In genomic region chr6:16318953-16319720, GRCh38 we compare ENCODE assay signal across 9 cellular contexts.
DNase-seq lines count a peak whose midpoint lies in the region; ATAC-seq, FAIRE-seq and TF ChIP-seq lines count a peak whose summit lies in the region.
"Had no signal": no experiment of that assay in that cellular context is flagged by ENCODE, and none has a peak within 500 bp of the region (broad histone marks: within the 10 kb centered on the region; RNA-seq: fewer than 3 reads in every experiment).

No MANE protein-coding gene starts in this region.

- FAIRE-seq in GM12891 (lab: Jason Lieb, UNC) (peak; percentile 45), endothelial cell of umbilical vein (lab: Jason Lieb, UNC) (peak; percentile 54), RCC 7860 (lab: Jason Lieb, UNC) (no peak)
- FAIRE-seq: TTC549 had no signal

- intact Hi-C loops in endothelial cell of umbilical vein (cut with micrococcal nuclease), result no loop called here
- intact Hi-C loops in ovary (cut with DNase I), result no loop called here

- no peak for ATAC-seq in RWPE2 (ENCODE audit: low read depth)

- no peak overlapping the region for H3K4me3 ChIP-seq in RWPE2 (ENCODE audit: severe bottlenecking)
- no peak overlapping the region for H3K4me3 ChIP-seq in endothelial cell of umbilical vein (replicated peaks in 1 of 3; ENCODE audit: insufficient read depth in 1 of 3, low read depth in 1 of 3, low read length in 3 of 3)
- no peak overlapping the region for H3K4me3 ChIP-seq in skeletal muscle tissue (ENCODE audit: low read length in 3 of 3)
- H3K4me3 ChIP-seq in ovary, result no peak overlapping the region

- no peaks in the 10 kb centered on the region for H3K36me3 ChIP-seq in RWPE2 (ENCODE audit: low read depth)
- no peaks in the 10 kb centered on the region for H3K36me3 ChIP-seq in endothelial cell of umbilical vein (ENCODE audit: control insufficient read depth in 2 of 2, extremely low read depth in 1 of 2, insufficient read depth in 2 of 2, low read length in 2 of 2)
- no peaks in the 10 kb centered on the region for H3K36me3 ChIP-seq in skeletal muscle tissue (ENCODE audit: control insufficient read depth in 3 of 3, insufficient read depth in 3 of 3, low read length in 3 of 3)
- H3K36me3 ChIP-seq in ovary, result no peaks in the 10 kb centered on the region

- H2AFZ ChIP-seq in endothelial cell of umbilical vein (ENCODE audit: low read depth, low read length), result no peak overlapping the region

- TF ChIP-seq POLR2A in GM12891 (IDR thresholded peaks at IDR 0.05; ENCODE audit: low read depth, low read length) (no peak), endothelial cell of umbilical vein (IDR thresholded peaks at IDR 0.05; ENCODE audit: low read depth, low read length) (no peak), ovary (IDR thresholded peaks at IDR 0.05) (no peak)

- CTCF ChIA-PET in endothelial cell of umbilical vein (lab: Charles Lee), result interaction anchor here (0.6 to 4.9 kb wide), 8 partner anchors 10 to 767 kb away, joined by 3 to 36 read pairs (median 4); no protein-coding TSS in a partner anchor

- H3K4me1 ChIP-seq in RWPE2 (ENCODE audit: insufficient read depth, poor library complexity, severe bottlenecking) (peaks cover 25% of the 10 kb centered on the region), endothelial cell of umbilical vein (ENCODE audit: control insufficient read depth, extremely low read depth, insufficient read depth, low read length) (peaks cover 15% of the 10 kb centered on the region), skeletal muscle tissue (ENCODE audit: control insufficient read depth in 3 of 3, insufficient read depth in 3 of 3, low read length in 3 of 3) (peaks cover 48 to 69% (median 63%) of the 10 kb centered on the region in 3 donors), ovary (ENCODE audit: insufficient read depth) (peaks cover 3% of the 10 kb centered on the region)

- H3K27ac ChIP-seq in RWPE2 (ENCODE audit: poor library complexity, severe bottlenecking) (peak overlapping the region; percentile 12), endothelial cell of umbilical vein (ENCODE audit: insufficient read depth, low read depth, low read length) (peak overlapping the region; percentile 87), skeletal muscle tissue (ENCODE audit: low read depth, low read length) (peak overlapping the region; percentile 99), ovary (no peak overlapping the region)

- no peaks in the 10 kb centered on the region for H3K79me2 ChIP-seq in endothelial cell of umbilical vein (ENCODE audit: control insufficient read depth, insufficient read depth, low read length)

- BruUV-seq in endothelial cell of umbilical vein (replicated peaks; lab: Mats Ljungman, UMichigan), result no TSS peak

- no peak for DNase-seq in GM12891 (ENCODE audit: insufficient read length, low spot score)
- no peak for DNase-seq in RWPE2 (ENCODE audit: low spot score)
- DNase-seq in endothelial cell of umbilical vein (ENCODE audit: low read depth, low spot score), result no peak
- DNase-seq in ovary, result no peak
- DNase-seq in NCI-H1048 (lab: John Stamatoyannopoulos, UW), result no peak
- no peak for DNase-seq in RCC 7860 (ENCODE audit: low spot score)
- DNase-seq in GM10266 (ENCODE audit: extremely low spot score), result no peak

- dilution Hi-C loops in endothelial cell of umbilical vein (cut with MboI; ENCODE audit: extremely low pct_ligation_motif_present, low sequenced_read_pairs), result no loop called here

- POLR2A ChIA-PET in endothelial cell of umbilical vein (lab: Charles Lee), result no interaction called here

- TF ChIP-seq CTCF in RWPE2 (IDR thresholded peaks at IDR 0.05; ENCODE audit: poor library complexity, severe bottlenecking) (no peak), endothelial cell of umbilical vein (IDR thresholded peaks at IDR 0.05; ENCODE audit: extremely low read depth in 1 of 2, insufficient read depth in 1 of 2, low read depth in 1 of 2, low read length in 2 of 2) (no peak), ovary (IDR thresholded peaks at IDR 0.05) (no peak), GM10266 (IDR thresholded peaks at IDR 0.05; ENCODE audit: control insufficient read depth, insufficient read depth, low read depth, missing control alignments) (no peak)

- H3K9me3 ChIP-seq in RWPE2 (ENCODE audit: severe bottlenecking), result no peaks in the 10 kb centered on the region
- no peaks in the 10 kb centered on the region for H3K9me3 ChIP-seq in endothelial cell of umbilical vein (replicated peaks; ENCODE audit: control insufficient read depth, insufficient read depth, low read length)
- no peaks in the 10 kb centered on the region for H3K9me3 ChIP-seq in skeletal muscle tissue (ENCODE audit: control insufficient read depth in 3 of 3, low read length in 3 of 3)
- H3K9me3 ChIP-seq in ovary, result no peaks in the 10 kb centered on the region

- H3K9me1 ChIP-seq in endothelial cell of umbilical vein (replicated peaks; ENCODE audit: control insufficient read depth, extremely low read depth, insufficient read depth, low read length), result no peaks in the 10 kb centered on the region

- H4K20me1 ChIP-seq in endothelial cell of umbilical vein (replicated peaks; ENCODE audit: control insufficient read depth, extremely low read depth, insufficient read depth, low read length), result no peaks in the 10 kb centered on the region

- no peak for TF ChIP-seq EP300 in ovary (IDR thresholded peaks at IDR 0.05)

- peak overlapping the region; percentile 71 for H3K4me2 ChIP-seq in endothelial cell of umbilical vein (ENCODE audit: insufficient read depth, low read length)

- 96 to 98% (median 97%) methylated on average over 8 of the region's 8 CpGs for WGBS in ovary, 3 donors

- peak overlapping the region; percentile 80 for H3K9ac ChIP-seq in endothelial cell of umbilical vein (replicated peaks; ENCODE audit: extremely low read depth, insufficient read depth, low read length)
- H3K9ac ChIP-seq in skeletal muscle tissue (ENCODE audit: low read depth in 1 of 3, low read length in 3 of 3), result peak overlapping the region; percentile 64 to 92 (median 67)

- H3K27me3 ChIP-seq in RWPE2 (ENCODE audit: insufficient read depth, poor library complexity, severe bottlenecking), result no peaks in the 10 kb centered on the region
- H3K27me3 ChIP-seq in endothelial cell of umbilical vein (ENCODE audit: control insufficient read depth in 2 of 2, insufficient read depth in 2 of 2, low read length in 2 of 2), result no peaks in the 10 kb centered on the region
- H3K27me3 ChIP-seq in skeletal muscle tissue (ENCODE audit: control insufficient read depth in 3 of 3, insufficient read depth in 3 of 3, low read length in 3 of 3), result no peaks in the 10 kb centered on the region
- no peaks in the 10 kb centered on the region for H3K27me3 ChIP-seq in ovary

TF ChIP-seq in GM12891, 5 proteins besides CTCF, POLR2A, EP300 and RAD21:
- no peak for TF ChIP-seq PAX5 (IDR thresholded peaks at IDR 0.05; ENCODE audit: insufficient read depth, low read length, severe bottlenecking)
- no peak for TF ChIP-seq POU2F2 (IDR thresholded peaks at IDR 0.05; ENCODE audit: low read depth, low read length)

TF ChIP-seq in endothelial cell of umbilical vein, 7 proteins besides CTCF, POLR2A, EP300 and RAD21:
- no peak for TF ChIP-seq MYC (IDR thresholded peaks at IDR 0.05; ENCODE audit: low read depth, low read length)
- TF ChIP-seq, protein P1, sequence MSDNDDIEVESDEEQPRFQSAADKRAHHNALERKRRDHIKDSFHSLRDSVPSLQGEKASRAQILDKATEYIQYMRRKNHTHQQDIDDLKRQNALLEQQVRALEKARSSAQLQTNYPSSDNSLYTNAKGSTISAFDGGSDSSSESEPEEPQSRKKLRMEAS (IDR thresholded peaks at IDR 0.05; ENCODE audit: insufficient read depth, insufficient read length), result no peak

Comparison
In these comparisons a context has a peak if more than half of its experiments do, and no peak if none do; other contexts are left out.
1. H3K27ac ChIP-seq: peak in RWPE2 (single experiment), endothelial cell of umbilical vein (single experiment) and skeletal muscle tissue (single experiment); none in ovary (0 of 2).